Comparison of ENCODE assay signal across 1 cellular context in the genomic region with DNA sequence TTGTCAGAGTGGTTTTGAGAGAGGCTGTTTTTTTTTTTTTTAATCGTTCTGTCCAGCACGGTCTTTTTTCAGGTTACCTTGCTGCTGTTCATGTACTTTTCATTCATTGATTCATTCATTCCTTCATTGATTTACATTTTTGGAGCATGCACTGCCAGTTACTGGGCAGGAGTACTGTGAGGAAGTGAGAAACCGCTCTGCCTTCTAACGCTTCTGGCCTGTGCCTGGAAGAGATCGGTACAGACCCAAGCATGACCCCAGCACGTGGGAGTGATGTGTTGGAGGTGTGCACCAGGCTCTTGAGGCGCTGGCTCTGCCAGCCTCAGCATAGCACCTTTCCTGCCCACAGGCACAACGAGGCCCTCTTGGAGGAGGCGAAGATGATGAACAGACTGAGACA.
TF ChIP-seq lines count a peak whose summit lies in the region.

No MANE protein-coding gene starts in this region.

TF ChIP-seq in K562, 482 proteins besides CTCF, POLR2A, EP300 and RAD21:
- 0 out of 2 replicates have a peak, but pooled peaks have one; percentile 29 for TF ChIP-seq ZNF184 (CRISPR knock-in tag; IDR thresholded peaks at IDR 0.05)
- no peak for TF ChIP-seq TAF15 (IDR thresholded peaks at IDR 0.05; ENCODE audit: low read depth, low read length)
TF ChIP-seq in K562: peak in this region for 1.
